Comparison of ENCODE assay signal across 16 cellular contexts in the genomic region with DNA sequence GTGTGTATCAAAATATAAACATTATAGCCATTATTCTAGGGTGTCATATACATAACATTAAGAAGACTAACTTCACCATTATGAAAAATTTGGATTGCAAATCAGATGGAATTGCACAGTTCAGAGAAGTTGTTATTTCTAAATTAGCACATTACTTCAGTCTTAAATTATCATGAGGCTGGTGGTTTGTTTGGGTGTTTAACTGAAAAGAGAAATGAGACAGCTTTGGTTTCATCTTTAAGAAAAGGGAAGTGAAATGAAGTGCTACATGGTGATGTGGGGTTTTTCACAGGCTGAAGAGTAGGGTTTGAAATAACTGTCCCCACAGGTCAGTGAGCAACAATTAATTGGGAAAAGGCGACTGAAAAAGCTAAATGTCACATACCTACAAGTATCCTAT.
DNase-seq lines count a peak whose midpoint lies in the region; ATAC-seq, FAIRE-seq and TF ChIP-seq lines count a peak whose summit lies in the region.
"Had no signal": no experiment of that assay in that cellular context is flagged by ENCODE, and none has a peak within 500 bp of the region (broad histone marks: within the 10 kb centered on the region; RNA-seq: fewer than 3 reads in every experiment).

No MANE protein-coding gene starts in this region.

- H3K9me3 ChIP-seq in CD4-positive, alpha-beta T cell (ENCODE audit: control insufficient read depth, low read length) = no peaks in the 10 kb centered on the region
- H3K9me3 ChIP-seq in osteoblast (ENCODE audit: low read depth, low read length) = no peaks in the 10 kb centered on the region
- H3K9me3 ChIP-seq: SJCRH30, thyroid gland had no signal

- no peak overlapping the region for H3K4me3 Mint-ChIP-seq in CD4-positive, alpha-beta T cell

- H4K20me1 ChIP-seq in osteoblast (ENCODE audit: insufficient read depth, low read length) = no peaks in the 10 kb centered on the region

- peak; percentile 39 for DNase-seq in SIG-M5 treated with dmso at 0.1 percent for 504 hours (lab: John Stamatoyannopoulos, UW; ENCODE audit: unreplicated experiment)
- no peak for DNase-seq in SIG-M5 (lab: John Stamatoyannopoulos, UW)
- DNase-seq in CD4-positive, alpha-beta T cell = no peak
- no peak for DNase-seq in left cardiac atrium
- DNase-seq in RCC 7860 (ENCODE audit: low spot score) = no peak
- DNase-seq in osteoblast (ENCODE audit: insufficient read length, low spot score, missing footprints) = no peak
- DNase-seq: activated CD8-positive, alpha-beta memory T cell treated with anti-CD3 and anti-CD28 coated beads for 24 hours; anterior cingulate cortex; GDM1; NCI-H2029 treated with DMSO at 0.1 percent for 48 hours; SJCRH30; stimulated activated CD4-positive, alpha-beta T cell treated with anti-CD3 and anti-CD28 coated beads, Interleukin-2, amount 100 ng/mL, for 48 hours; thyroid gland had no signal

- no peak overlapping the region for H3K4me3 ChIP-seq in osteoblast (ENCODE audit: insufficient read depth, low read length)
- H3K4me3 ChIP-seq: SJCRH30, thyroid gland had no signal

- no peaks in the 10 kb centered on the region for H3K27me3 ChIP-seq in CD4-positive, alpha-beta T cell (ENCODE audit: control insufficient read depth, insufficient read depth, low read length)
- H3K27me3 ChIP-seq in osteoblast (ENCODE audit: insufficient read depth, low read length) = no peaks in the 10 kb centered on the region
- H3K27me3 ChIP-seq: SJCRH30, thyroid gland had no signal

- TF ChIP-seq CTCF in CD4-positive, alpha-beta T cell (IDR thresholded peaks at IDR 0.05) = no peak
- TF ChIP-seq CTCF in osteoblast (IDR thresholded peaks at IDR 0.05; ENCODE audit: extremely low read depth, low read depth, low read length) = no peak

- H3K27ac Mint-ChIP-seq in CD4-positive, alpha-beta T cell = no peak overlapping the region

- intact Hi-C loops in CD4-positive, alpha-beta T cell (cut with DNase I, micrococcal nuclease) = no loop called here
- intact Hi-C loops in left cardiac atrium (cut with DNase I) = no loop called here

- no peaks in the 10 kb centered on the region for H3K36me3 ChIP-seq in osteoblast (ENCODE audit: insufficient read depth, low read length)
- H3K36me3 ChIP-seq: SJCRH30, thyroid gland had no signal

- no peak overlapping the region for H3K27ac ChIP-seq in CD4-positive, alpha-beta T cell (ENCODE audit: low read depth, low read length)
- H3K27ac ChIP-seq in osteoblast (ENCODE audit: low read depth, low read length) = no peak overlapping the region
- H3K27ac ChIP-seq: 22Rv1, SJCRH30, thyroid gland had no signal

- CTCF ChIA-PET in CD4-positive, alpha-beta T cell (lab: Charles Lee) = no interaction called here

- H3K36me3 Mint-ChIP-seq in CD4-positive, alpha-beta T cell (ENCODE audit: low read depth) = no peaks in the 10 kb centered on the region

- no peaks in the 10 kb centered on the region for H3K4me1 ChIP-seq in osteoblast (ENCODE audit: insufficient read depth, low read length)
- H3K4me1 ChIP-seq: SJCRH30, thyroid gland had no signal

- ATAC-seq in HG02759 (IDR thresholded peaks at IDR 0.05; ENCODE audit: unreplicated experiment) (peak; percentile 99), HG03469 (IDR thresholded peaks at IDR 0.05; ENCODE audit: unreplicated experiment) (peak; percentile 99), left cardiac atrium (no peak)
- ATAC-seq in CD4-positive, alpha-beta T cell (ENCODE audit: poor library complexity) = no peak

- POLR2A ChIA-PET in CD4-positive, alpha-beta T cell (lab: Charles Lee) = no interaction called here

- no peaks in the 10 kb centered on the region for H3K4me1 Mint-ChIP-seq in CD4-positive, alpha-beta T cell (ENCODE audit: low read depth)

- H3K9me3 Mint-ChIP-seq in CD4-positive, alpha-beta T cell = peaks cover 10% of the 10 kb centered on the region

- H3K79me2 ChIP-seq in osteoblast (ENCODE audit: insufficient read depth, low read length) = no peaks in the 10 kb centered on the region

- no peak overlapping the region for H3K4me2 ChIP-seq in osteoblast (ENCODE audit: insufficient read depth, low read length)

- no peak for FAIRE-seq in RCC 7860 (lab: Jason Lieb, UNC)

- no peak overlapping the region for H2AFZ ChIP-seq in osteoblast (ENCODE audit: low read length)

- no peaks in the 10 kb centered on the region for H3K27me3 Mint-ChIP-seq in CD4-positive, alpha-beta T cell

Comparison
In these comparisons a context has a peak if more than half of its experiments do, and no peak if none do; other contexts are left out.
1. ATAC-seq: peak in HG02759 (single experiment) and HG03469 (single experiment); none in CD4-positive, alpha-beta T cell (single experiment) and left cardiac atrium (0 of 2).